29 cellular contexts compared by ENCODE assay signal in genomic region chr20:53782612-53783246, GRCh38.
"Had no signal": no experiment of that assay in that cellular context is flagged by ENCODE, and none has a peak within 500 bp of the region (broad histone marks: within the 10 kb centered on the region; RNA-seq: fewer than 3 reads in every experiment).

No MANE protein-coding gene starts in this region.

- H3K9me3 ChIP-seq: esophagus squamous epithelium, gastroesophageal sphincter had no signal

- H3K4me1 ChIP-seq: gastroesophageal sphincter had no signal

- H3K36me3 ChIP-seq: brain microvascular endothelial cell, esophagus squamous epithelium, gastroesophageal sphincter, WERI-Rb-1 had no signal

- H3K27me3 ChIP-seq: brain microvascular endothelial cell, esophagus squamous epithelium, gastroesophageal sphincter had no signal

- H3K4me3 ChIP-seq: coronary artery, esophagus squamous epithelium, gastroesophageal sphincter had no signal

- ATAC-seq: activated CD4-positive, CD25-positive, alpha-beta regulatory T cell treated with anti-CD3 and anti-CD28 coated beads, Interleukin-2, amount 50 U/mL, for 24 hours; activated CD8-positive, alpha-beta T cell treated with anti-CD3 and anti-CD28 coated beads for 36 hours; activated T-cell treated with anti-CD3 and anti-CD28 coated beads, Interleukin-2, amount 50 U/mL, for 4 hours; activated T-helper 17 cell treated with anti-CD3 and anti-CD28 coated beads, Interleukin-2, amount 50 U/mL, for 72 hours; effector memory CD8-positive, alpha-beta T cell; gastroesophageal sphincter; T-cell had no signal

- H3K27ac ChIP-seq: brain microvascular endothelial cell, coronary artery, esophagus squamous epithelium, gastroesophageal sphincter, WERI-Rb-1 had no signal

- FAIRE-seq: astrocyte, bronchial epithelial cell had no signal

- DNase-seq: activated B cell treated with CpG ODN at 0.5 μM for 24 hours; activated CD4-positive, alpha-beta T cell treated with anti-CD3 and anti-CD28 coated beads for 48 hours; activated CD4-positive, alpha-beta T cell treated with anti-CD3 and anti-CD28 coated beads, Interleukin-2, amount 50 U/mL, for 1 hour; activated CD4-positive, alpha-beta T cell treated with anti-CD3 and anti-CD28 coated beads, Interleukin-2, amount 50 U/mL, for 48 hours; activated CD8-positive, alpha-beta memory T cell treated with anti-CD3 and anti-CD28 coated beads for 24 hours; activated CD8-positive, alpha-beta T cell treated with anti-CD3 and anti-CD28 coated beads for 36 hours; activated effector memory CD4-positive, alpha-beta T cell treated with Interleukin-2 at 50 U/mL for 16 hours; activated gamma-delta T cell treated with Interleukin-2 at 50 U/mL for 16 hours; activated naive CD4-positive, alpha-beta T cell treated with anti-CD3 and anti-CD28 coated beads, Interleukin-2, amount 50 U/mL, for 16 hours; activated naive CD4-positive, alpha-beta T cell treated with Interleukin-2 at 50 U/mL for 16 hours; activated T-cell treated with anti-CD3 and anti-CD28 coated beads, Interleukin-2, amount 50 U/mL, for 4 hours; amniotic stem cell; anterior cingulate cortex; brain microvascular endothelial cell; dermis blood vessel endothelial cell; effector CD4-positive, alpha-beta T cell; effector memory CD8-positive, alpha-beta T cell; erythroblast; esophagus squamous epithelium; foreskin melanocyte; T-cell; T1000; WERI-Rb-1 had no signal
